Comparison of ENCODE assay signal across 7 cellular contexts in the genomic region with DNA sequence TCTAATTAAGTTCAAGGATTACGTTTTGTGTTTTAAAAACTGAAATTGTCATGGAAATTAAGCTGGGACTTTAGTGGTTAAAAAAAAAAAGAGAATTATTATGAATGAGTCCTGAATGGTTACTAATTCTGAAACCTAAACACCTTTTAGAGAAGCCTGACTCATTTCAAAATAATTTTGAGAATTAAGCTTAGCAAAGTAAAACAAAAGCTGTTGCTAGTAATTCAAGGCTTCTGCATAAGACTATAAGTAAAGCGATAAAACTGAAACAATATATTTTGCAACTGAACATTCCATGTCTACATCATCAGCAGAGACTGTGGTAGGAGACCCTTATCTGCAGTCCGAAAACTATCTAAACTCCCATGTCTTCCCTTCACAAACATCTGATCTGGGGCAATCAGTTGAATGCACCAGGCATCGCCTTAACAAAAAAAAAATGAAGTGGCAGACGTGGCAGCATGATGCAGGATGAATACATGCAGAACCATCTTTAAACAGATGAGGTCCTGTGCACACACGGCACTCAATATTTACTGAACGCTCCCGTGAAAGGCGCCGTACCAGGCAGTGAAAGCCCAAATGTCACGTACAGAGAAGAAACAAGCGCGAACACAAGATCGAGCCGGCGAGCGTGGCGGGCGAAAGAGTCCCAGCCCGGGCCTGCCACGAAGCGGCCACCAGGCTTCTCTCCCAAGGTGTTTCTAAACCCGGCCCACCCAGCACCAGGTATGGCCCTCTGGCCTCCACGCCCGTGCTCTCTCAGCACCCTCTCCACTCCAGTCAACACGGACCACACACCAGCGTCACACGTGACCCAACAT.
DNase-seq lines count a peak whose midpoint lies in the region; ATAC-seq and TF ChIP-seq lines count a peak whose summit lies in the region.

No MANE protein-coding gene starts in this region.

- ATAC-seq in GM19395 (IDR thresholded peaks at IDR 0.05; ENCODE audit: unreplicated experiment) (peak; percentile 76), HG03565 (IDR thresholded peaks at IDR 0.05; ENCODE audit: unreplicated experiment) (peak; percentile 54)

- H3K4me3 ChIP-seq in coronary artery = peak overlapping the region; percentile 67

- DNase-seq in coronary artery (ENCODE audit: low spot score) (no peak), C1 segment of cervical spinal cord (lab: John Stamatoyannopoulos, UW) (no peak), COLO668 (lab: John Stamatoyannopoulos, UW; ENCODE audit: unreplicated experiment) (no peak), NCI-H526 treated with DMSO at 0.1 percent for 48 hours (lab: John Stamatoyannopoulos, UW) (no peak)

- peak overlapping the region; percentile 85 to 92 for H3K27ac ChIP-seq in coronary artery

- peaks cover 66% of the 10 kb centered on the region for H3K4me1 Mint-ChIP-seq in nephron

- H3K9me3 Mint-ChIP-seq in nephron = no peaks in the 10 kb centered on the region

- peaks cover 13% of the 10 kb centered on the region for H3K36me3 Mint-ChIP-seq in nephron (ENCODE audit: low read depth)

- peak overlapping the region; percentile 86 to 95 (median 95) for H3K27ac Mint-ChIP-seq in nephron

- H3K4me3 Mint-ChIP-seq in nephron = peak overlapping the region; percentile 3 to 70 (median 4)

- no peak for TF ChIP-seq CTCF in coronary artery (IDR thresholded peaks at IDR 0.05)
- no peak for TF ChIP-seq CTCF in nephron (IDR thresholded peaks at IDR 0.05; ENCODE audit: unreplicated experiment in 3 of 3)

- no peaks in the 10 kb centered on the region for H3K27me3 Mint-ChIP-seq in nephron (ENCODE audit: low read depth)
